In the genomic region with DNA sequence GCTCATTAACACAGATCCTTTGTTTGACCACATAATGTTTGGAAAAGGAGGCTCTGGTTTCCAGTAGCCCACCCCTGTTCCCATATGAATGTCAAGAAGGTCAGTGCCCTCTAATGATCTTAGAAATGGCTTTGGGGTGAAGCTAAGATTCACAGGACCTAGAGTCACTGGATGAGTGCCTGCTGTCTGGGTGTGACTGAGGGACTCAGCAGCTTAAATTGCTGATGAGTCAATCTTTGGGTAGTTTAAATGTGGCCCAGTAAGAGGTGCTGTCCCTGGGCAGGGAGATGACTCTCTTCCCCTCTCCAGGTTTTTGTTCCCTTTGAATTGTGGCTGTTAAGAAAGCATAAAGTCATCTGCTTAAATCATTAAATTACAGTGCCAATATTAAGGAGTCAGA, we compare ENCODE assay signal across 13 cellular contexts.
"Had no signal": no experiment of that assay in that cellular context is flagged by ENCODE, and none has a peak within 500 bp of the region (broad histone marks: within the 10 kb centered on the region; RNA-seq: fewer than 3 reads in every experiment).

No MANE protein-coding gene starts in this region.

- H3K4me3 ChIP-seq: mucosa of descending colon, thyroid gland, uterus had no signal

- H3K27ac ChIP-seq: thyroid gland, uterus, WERI-Rb-1 had no signal

- DNase-seq: activated CD4-positive, alpha-beta T cell treated with anti-CD3 and anti-CD28 coated beads for 36 hours; activated naive CD4-positive, alpha-beta T cell treated with anti-CD3 and anti-CD28 coated beads for 36 hours; cortex of kidney; effector CD8-positive, alpha-beta T cell; hypothalamus; mucosa of descending colon; natural killer cell; nucleus accumbens; right cardiac atrium; thyroid gland; uterus; WERI-Rb-1 had no signal

- H3K9me3 ChIP-seq: mucosa of descending colon, thyroid gland, uterus had no signal

- H3K4me1 ChIP-seq: thyroid gland, uterus had no signal

- H3K27me3 ChIP-seq: thyroid gland, uterus had no signal

- H3K36me3 ChIP-seq: thyroid gland, uterus, WERI-Rb-1 had no signal

- ATAC-seq: activated CD4-positive, alpha-beta T cell treated with anti-CD3 and anti-CD28 coated beads for 36 hours; mucosa of descending colon; natural killer cell; right cardiac atrium; stimulated activated effector memory CD8-positive, alpha-beta T cell treated with anti-CD3 and anti-CD28 coated beads, Interleukin-12 subunit alpha, Interleukin-12 subunit beta, amount 100 ng/mL, for 72 hours had no signal
